19 cellular contexts compared by ENCODE assay signal in the genomic region with DNA sequence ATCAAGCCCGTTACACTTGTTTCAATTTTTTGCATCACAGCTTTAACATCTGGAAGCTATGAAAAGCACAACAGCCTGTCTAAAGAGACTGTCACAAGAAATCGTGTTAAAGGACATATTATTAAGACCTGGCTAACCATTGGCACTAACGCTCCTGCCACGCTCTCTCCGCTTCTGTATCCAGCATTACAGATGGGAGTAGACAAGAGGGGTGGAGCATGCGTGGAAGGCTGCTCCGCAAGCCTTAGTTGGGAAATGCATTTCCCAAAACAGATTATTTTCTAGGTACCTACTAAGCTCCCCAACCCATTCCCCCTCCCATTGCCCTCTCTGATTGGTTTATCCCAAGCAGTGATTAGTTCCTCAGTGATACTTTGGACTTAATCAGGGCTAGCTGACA.
DNase-seq lines count a peak whose midpoint lies in the region; ATAC-seq and TF ChIP-seq lines count a peak whose summit lies in the region.
"Had no signal": no experiment of that assay in that cellular context is flagged by ENCODE, and none has a peak within 500 bp of the region (broad histone marks: within the 10 kb centered on the region; RNA-seq: fewer than 3 reads in every experiment).

No MANE protein-coding gene starts in this region.

- H3K27me3 Mint-ChIP-seq in T-helper 17 cell: no peaks in the 10 kb centered on the region
- H3K27me3 Mint-ChIP-seq in progenitor cell of endocrine pancreas: no peaks in the 10 kb centered on the region
- H3K27me3 Mint-ChIP-seq: CD4-positive, alpha-beta T cell; CD8-positive, alpha-beta memory T cell had no signal

- H3K36me3 ChIP-seq in A673 (ENCODE audit: insufficient read depth, low read length, poor library complexity, severe bottlenecking): peaks cover 7% of the 10 kb centered on the region
- H3K36me3 ChIP-seq: BE2C; BLaER1 treated with 17β-estradiol and CSF1 and Interleukin-3, amounts not matched to agents 10 nM and 100 nM had no signal

- no peak overlapping the region for H3K4me3 ChIP-seq in A673 (ENCODE audit: low read depth, low read length, poor library complexity, severe bottlenecking)
- H3K4me3 ChIP-seq: BLaER1 treated with 17β-estradiol and CSF1 and Interleukin-3, amounts not matched to agents 10 nM and 100 nM; GM12878; GM23248 had no signal

- POLR2A ChIA-PET in A673 (lab: Charles Lee; ENCODE audit: low non-redundant PET): no interaction called here

- no peaks in the 10 kb centered on the region for H3K36me3 Mint-ChIP-seq in T-helper 17 cell (ENCODE audit: low read depth)
- no peaks in the 10 kb centered on the region for H3K36me3 Mint-ChIP-seq in progenitor cell of endocrine pancreas (ENCODE audit: insufficient read depth)
- H3K36me3 Mint-ChIP-seq: CD14-positive monocyte; CD8-positive, alpha-beta memory T cell had no signal

- BruUV-seq in A673 (replicated peaks; lab: Mats Ljungman, UMichigan): no TSS peak

- H3K27ac Mint-ChIP-seq in T-helper 17 cell (no peak overlapping the region), progenitor cell of endocrine pancreas (no peak overlapping the region)
- H3K27ac Mint-ChIP-seq: CD14-positive monocyte; CD4-positive, alpha-beta T cell had no signal

- H3K9me3 Mint-ChIP-seq in progenitor cell of endocrine pancreas (ENCODE audit: low read depth): peaks cover 22% of the 10 kb centered on the region

- intact Hi-C loops in A673 (cut with micrococcal nuclease; ENCODE audit: unreplicated experiment): no loop called here

- H3K4me1 Mint-ChIP-seq in T-helper 17 cell (no peaks in the 10 kb centered on the region), progenitor cell of endocrine pancreas (ENCODE audit: low read depth) (no peaks in the 10 kb centered on the region)
- H3K4me1 Mint-ChIP-seq: CD14-positive monocyte; CD8-positive, alpha-beta memory T cell had no signal

- peaks cover 17% of the 10 kb centered on the region for H3K4me1 ChIP-seq in A673 (ENCODE audit: insufficient read depth, low read length, poor library complexity, severe bottlenecking)
- H3K4me1 ChIP-seq: BE2C; BLaER1 treated with 17β-estradiol and CSF1 and Interleukin-3, amounts not matched to agents 10 nM and 100 nM had no signal

- DNase-seq in A673 (ENCODE audit: low spot score) (no peak), NCI-H82 (lab: John Stamatoyannopoulos, UW) (peak; percentile 70), globus pallidus (ENCODE audit: low spot score) (peak; percentile 4), T-helper 17 cell (no peak), progenitor cell of endocrine pancreas (ENCODE audit: low spot score, unreplicated experiment) (no peak), 8988T (no peak)
- DNase-seq: BE2C; CD4-positive, alpha-beta T cell; CD8-positive, alpha-beta memory T cell; DMS 273 treated with DMSO at 0.1 percent for 48 hours; DMS79; EL; GDM1; GM23248; H7; HCEC 1CT had no signal

- no peak for ATAC-seq in T-helper 17 cell
- ATAC-seq: GM12878 had no signal

- H3K27me3 ChIP-seq in A673 (replicated peaks; ENCODE audit: insufficient read depth, low read depth, low read length, poor library complexity): no peaks in the 10 kb centered on the region
- H3K27me3 ChIP-seq: BE2C; BLaER1 treated with 17β-estradiol and CSF1 and Interleukin-3, amounts not matched to agents 10 nM and 100 nM had no signal

- H3K4me3 Mint-ChIP-seq in T-helper 17 cell (no peak overlapping the region), progenitor cell of endocrine pancreas (ENCODE audit: low read depth) (no peak overlapping the region)
- H3K4me3 Mint-ChIP-seq: CD14-positive monocyte; CD4-positive, alpha-beta T cell; CD8-positive, alpha-beta memory T cell had no signal

- CTCF ChIA-PET in A673 (lab: Charles Lee): no interaction called here

- peak overlapping the region; percentile 35 for H3K27ac ChIP-seq in A673 (ENCODE audit: low read depth, low read length, poor library complexity, severe bottlenecking)
- H3K27ac ChIP-seq: BLaER1 treated with 17β-estradiol and CSF1 and Interleukin-3, amounts not matched to agents 10 nM and 100 nM; GM23248 had no signal

- peaks cover 37% of the 10 kb centered on the region for H3K9me3 ChIP-seq in A673 (ENCODE audit: low read depth, low read length, poor library complexity, severe bottlenecking)
- H3K9me3 ChIP-seq in T-helper 17 cell (ENCODE audit: control insufficient read depth, low read length, poor library complexity, severe bottlenecking): peaks cover 2% of the 10 kb centered on the region
- H3K9me3 ChIP-seq: BE2C had no signal

- no peak for TF ChIP-seq CTCF in A673 (conservative IDR thresholded peaks at IDR 0.05; ENCODE audit: low read depth, low read length)
- TF ChIP-seq CTCF in progenitor cell of endocrine pancreas (IDR thresholded peaks at IDR 0.05; ENCODE audit: unreplicated experiment): no peak

Comparison
In these comparisons a context has a peak if more than half of its experiments do, and no peak if none do; other contexts are left out.
1. DNase-seq: peak in NCI-H82 (single experiment) and globus pallidus (single experiment); none in A673 (single experiment), T-helper 17 cell (0 of 3), progenitor cell of endocrine pancreas (single experiment) and 8988T (single experiment).